ENCODE assay signal across 21 cellular contexts in the genomic region with DNA sequence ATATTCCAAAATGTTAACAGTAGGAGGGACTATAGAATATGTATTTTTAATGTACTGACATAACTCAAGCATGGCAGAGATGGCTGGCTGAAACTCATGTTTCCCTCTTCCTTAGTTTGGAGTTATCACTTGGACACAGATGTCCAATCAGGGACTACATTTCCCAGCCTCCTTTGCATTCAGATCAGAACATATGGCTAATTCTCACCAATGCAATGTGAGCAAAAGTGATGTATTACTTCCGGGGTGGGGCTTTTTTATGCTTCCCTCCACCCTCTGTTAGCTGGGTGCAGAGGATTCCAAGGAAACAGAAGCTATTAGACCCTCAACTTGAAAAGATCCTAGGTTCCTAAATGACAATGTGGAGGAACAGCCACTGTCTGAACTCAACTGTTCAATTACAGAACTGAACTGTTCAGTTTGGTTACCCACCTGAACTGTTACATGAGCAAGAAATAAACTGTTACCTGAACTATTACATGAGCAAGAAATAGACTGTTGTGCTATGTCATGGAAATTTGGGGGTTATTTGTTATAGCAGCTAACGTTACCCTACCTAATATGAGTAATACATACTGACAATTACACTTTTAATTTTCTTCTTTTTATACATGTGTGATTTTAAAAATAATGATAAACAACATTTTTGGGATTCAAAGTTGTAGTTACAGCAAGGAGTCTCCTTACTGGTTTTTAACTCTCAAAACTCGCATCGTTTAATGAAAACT. TPM values are rescaled to one million over a fixed set of nuclear protein-coding genes. Genes with fewer than 3 reads are reported as not detected.
DNase-seq lines count a peak whose midpoint lies in the region; ATAC-seq and TF ChIP-seq lines count a peak whose summit lies in the region.
"Had no signal": no experiment of that assay in that cellular context is flagged by ENCODE, and none has a peak within 500 bp of the region (broad histone marks: within the 10 kb centered on the region; RNA-seq: fewer than 3 reads in every experiment).

No MANE protein-coding gene starts in this region.

- H3K4me2 ChIP-seq in GM23338: no peak overlapping the region
- H3K4me2 ChIP-seq: BLaER1 treated with 17β-estradiol and CSF1 and Interleukin-3, amounts not matched to agents 10 nM and 100 nM; hepatocyte had no signal

- H3K4me1 ChIP-seq in GM23338 (ENCODE audit: insufficient read depth): no peaks in the 10 kb centered on the region
- H3K4me1 ChIP-seq: BLaER1 treated with 17β-estradiol and CSF1 and Interleukin-3, amounts not matched to agents 10 nM and 100 nM; HAP-1; thyroid gland had no signal

- H3K36me3 ChIP-seq in GM23338 (ENCODE audit: insufficient read depth): no peaks in the 10 kb centered on the region
- H3K36me3 ChIP-seq: BLaER1 treated with 17β-estradiol and CSF1 and Interleukin-3, amounts not matched to agents 10 nM and 100 nM; esophagus squamous epithelium; HAP-1; thyroid gland had no signal

- peaks cover 29% of the 10 kb centered on the region for H3K9me2 ChIP-seq in GM23338 (ENCODE audit: insufficient read depth)

- peaks cover 2% of the 10 kb centered on the region for H3K27me3 Mint-ChIP-seq in GM23338 (ENCODE audit: insufficient read depth, low read depth, poor library complexity)
- H3K27me3 Mint-ChIP-seq in effector memory CD8-positive, alpha-beta T cell: peaks cover 14 to 28% of the 10 kb centered on the region in 2 donors

- no peaks in the 10 kb centered on the region for H3K4me1 Mint-ChIP-seq in GM23338
- H3K4me1 Mint-ChIP-seq in effector memory CD8-positive, alpha-beta T cell (ENCODE audit: low read depth in 2 of 2): no peaks in the 10 kb centered on the region
- H3K4me1 Mint-ChIP-seq: IgD-negative memory B cell had no signal

- H3K36me3 Mint-ChIP-seq in GM23338 (ENCODE audit: low read depth): peaks cover under 1% of the 10 kb centered on the region; the same call in 1 of the 3 replicates
- H3K36me3 Mint-ChIP-seq in effector memory CD8-positive, alpha-beta T cell (ENCODE audit: insufficient read depth): peaks cover 8% of the 10 kb centered on the region
- H3K36me3 Mint-ChIP-seq: IgD-negative memory B cell had no signal

- DNase-seq in GM23338 (ENCODE audit: low spot score): peak; percentile 26
- DNase-seq in NAMALWA (ENCODE audit: low spot score): peak; percentile 42
- DNase-seq in iPS-NIHi11 (ENCODE audit: low spot score): peak; percentile 23
- no peak for DNase-seq in cortex of kidney (lab: John Stamatoyannopoulos, UW)
- DNase-seq in effector memory CD8-positive, alpha-beta T cell: no peak
- DNase-seq: activated naive CD4-positive, alpha-beta T cell treated with anti-CD3 and anti-CD28 coated beads for 36 hours; esophagus squamous epithelium; NCI-H1436; stimulated activated CD4-positive, alpha-beta T cell treated with anti-CD3 and anti-CD28 coated beads, Interleukin-4, amount 100 ng/mL, for 4 hours; thyroid gland had no signal

- no peaks in the 10 kb centered on the region for H3K27me3 ChIP-seq in GM23338 (ENCODE audit: insufficient read depth)
- H3K27me3 ChIP-seq: BLaER1 treated with 17β-estradiol and CSF1 and Interleukin-3, amounts not matched to agents 10 nM and 100 nM; dorsolateral prefrontal cortex; hepatocyte; thyroid gland had no signal

- no peak overlapping the region for H3K4me3 ChIP-seq in GM23338
- H3K4me3 ChIP-seq: BLaER1 treated with 17β-estradiol and CSF1 and Interleukin-3, amounts not matched to agents 10 nM and 100 nM; dorsolateral prefrontal cortex; esophagus squamous epithelium; HAP-1; hepatocyte; thyroid gland had no signal

- no peak overlapping the region for H2AFZ ChIP-seq in GM23338
- H2AFZ ChIP-seq: hepatocyte had no signal

- H3K27ac ChIP-seq in GM23338 (ENCODE audit: low read depth): no peak overlapping the region
- H3K27ac ChIP-seq: BLaER1 treated with 17β-estradiol and CSF1 and Interleukin-3, amounts not matched to agents 10 nM and 100 nM; esophagus squamous epithelium; hepatocyte; thyroid gland had no signal

- H3F3A ChIP-seq in GM23338 (replicated peaks; ENCODE audit: low read depth): no peaks in the 10 kb centered on the region

- no peak for TF ChIP-seq CTCF in GM23338 (conservative IDR thresholded peaks at IDR 0.05; ENCODE audit: low read depth in 2 of 2)

- H4K20me1 ChIP-seq in GM23338 (replicated peaks; ENCODE audit: insufficient read depth): no peaks in the 10 kb centered on the region
- H4K20me1 ChIP-seq: BLaER1 treated with 17β-estradiol and CSF1 and Interleukin-3, amounts not matched to agents 10 nM and 100 nM had no signal

- ATAC-seq in GM23338 (no peak), SK-N-SH treated with all-trans-retinoic acid at 6 μM for 48 hours (peak; percentile 47; the same call in 2 of the 3 replicates), HG02852 (IDR thresholded peaks at IDR 0.05; ENCODE audit: unreplicated experiment) (no peak)
- ATAC-seq in effector memory CD8-positive, alpha-beta T cell (replicated peaks): no peak
- ATAC-seq: Panc1 had no signal

- H3K9me3 Mint-ChIP-seq in GM23338: peaks cover 7% of the 10 kb centered on the region; the same call in 2 of the 3 replicates
- no peaks in the 10 kb centered on the region for H3K9me3 Mint-ChIP-seq in effector memory CD8-positive, alpha-beta T cell
- H3K9me3 Mint-ChIP-seq: activated naive CD4-positive, alpha-beta T cell treated with anti-CD3 and anti-CD28 coated beads for 36 hours had no signal

- H3K4me3 Mint-ChIP-seq in GM23338: no peak overlapping the region
- no peak overlapping the region for H3K4me3 Mint-ChIP-seq in effector memory CD8-positive, alpha-beta T cell
- H3K4me3 Mint-ChIP-seq: activated naive CD4-positive, alpha-beta T cell treated with anti-CD3 and anti-CD28 coated beads for 36 hours; IgD-negative memory B cell had no signal

- H3K27ac Mint-ChIP-seq in GM23338: no peak overlapping the region
- no peak overlapping the region for H3K27ac Mint-ChIP-seq in effector memory CD8-positive, alpha-beta T cell
- H3K27ac Mint-ChIP-seq: activated naive CD4-positive, alpha-beta T cell treated with anti-CD3 and anti-CD28 coated beads for 36 hours; IgD-negative memory B cell had no signal

- no peaks in the 10 kb centered on the region for H3K79me2 ChIP-seq in GM23338 (replicated peaks; ENCODE audit: insufficient read depth)
- H3K79me2 ChIP-seq: hepatocyte had no signal

TF ChIP-seq in GM23338, 12 proteins besides CTCF, POLR2A, EP300 and RAD21 (continues in another document):
- TF ChIP-seq POLR2AphosphoS5 (IDR thresholded peaks at IDR 0.05; ENCODE audit: low read depth) (no peak), EZH2phosphoT487 (IDR thresholded peaks at IDR 0.05; ENCODE audit: unreplicated experiment) (no peak), JUNB (IDR thresholded peaks at IDR 0.05; ENCODE audit: unreplicated experiment) (no peak), STAT1 (IDR thresholded peaks at IDR 0.05; ENCODE audit: unreplicated experiment) (no peak), NANOG (IDR thresholded peaks at IDR 0.05; ENCODE audit: borderline replicate concordance) (no peak)
- TF ChIP-seq, protein P1, sequence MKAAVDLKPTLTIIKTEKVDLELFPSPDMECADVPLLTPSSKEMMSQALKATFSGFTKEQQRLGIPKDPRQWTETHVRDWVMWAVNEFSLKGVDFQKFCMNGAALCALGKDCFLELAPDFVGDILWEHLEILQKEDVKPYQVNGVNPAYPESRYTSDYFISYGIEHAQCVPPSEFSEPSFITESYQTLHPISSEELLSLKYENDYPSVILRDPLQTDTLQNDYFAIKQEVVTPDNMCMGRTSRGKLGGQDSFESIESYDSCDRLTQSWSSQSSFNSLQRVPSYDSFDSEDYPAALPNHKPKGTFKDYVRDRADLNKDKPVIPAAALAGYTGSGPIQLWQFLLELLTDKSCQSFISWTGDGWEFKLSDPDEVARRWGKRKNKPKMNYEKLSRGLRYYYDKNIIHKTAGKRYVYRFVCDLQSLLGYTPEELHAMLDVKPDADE (IDR thresholded peaks at IDR 0.05): no peak

TF ChIP-seq in SK-N-SH treated with all-trans-retinoic acid at 6 μM for 48 hours, 23 proteins besides CTCF, POLR2A, EP300 and RAD21:
- TF ChIP-seq, protein P2, sequence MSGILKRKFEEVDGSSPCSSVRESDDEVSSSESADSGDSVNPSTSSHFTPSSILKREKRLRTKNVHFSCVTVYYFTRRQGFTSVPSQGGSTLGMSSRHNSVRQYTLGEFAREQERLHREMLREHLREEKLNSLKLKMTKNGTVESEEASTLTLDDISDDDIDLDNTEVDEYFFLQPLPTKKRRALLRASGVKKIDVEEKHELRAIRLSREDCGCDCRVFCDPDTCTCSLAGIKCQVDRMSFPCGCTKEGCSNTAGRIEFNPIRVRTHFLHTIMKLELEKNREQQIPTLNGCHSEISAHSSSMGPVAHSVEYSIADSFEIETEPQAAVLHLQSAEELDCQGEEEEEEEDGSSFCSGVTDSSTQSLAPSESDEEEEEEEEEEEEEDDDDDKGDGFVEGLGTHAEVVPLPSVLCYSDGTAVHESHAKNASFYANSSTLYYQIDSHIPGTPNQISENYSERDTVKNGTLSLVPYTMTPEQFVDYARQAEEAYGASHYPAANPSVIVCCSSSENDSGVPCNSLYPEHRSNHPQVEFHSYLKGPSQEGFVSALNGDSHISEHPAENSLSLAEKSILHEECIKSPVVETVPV (CRISPR knock-in tag; IDR thresholded peaks at IDR 0.05): no peak
- TF ChIP-seq, protein P3, sequence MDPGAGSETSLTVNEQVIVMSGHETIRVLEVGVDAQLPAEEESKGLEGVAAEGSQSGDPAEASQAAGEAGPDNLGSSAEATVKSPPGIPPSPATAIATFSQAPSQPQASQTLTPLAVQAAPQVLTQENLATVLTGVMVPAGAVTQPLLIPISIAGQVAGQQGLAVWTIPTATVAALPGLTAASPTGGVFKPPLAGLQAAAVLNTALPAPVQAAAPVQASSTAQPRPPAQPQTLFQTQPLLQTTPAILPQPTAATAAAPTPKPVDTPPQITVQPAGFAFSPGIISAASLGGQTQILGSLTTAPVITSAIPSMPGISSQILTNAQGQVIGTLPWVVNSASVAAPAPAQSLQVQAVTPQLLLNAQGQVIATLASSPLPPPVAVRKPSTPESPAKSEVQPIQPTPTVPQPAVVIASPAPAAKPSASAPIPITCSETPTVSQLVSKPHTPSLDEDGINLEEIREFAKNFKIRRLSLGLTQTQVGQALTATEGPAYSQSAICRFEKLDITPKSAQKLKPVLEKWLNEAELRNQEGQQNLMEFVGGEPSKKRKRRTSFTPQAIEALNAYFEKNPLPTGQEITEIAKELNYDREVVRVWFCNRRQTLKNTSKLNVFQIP (CRISPR knock-in tag; IDR thresholded peaks at IDR 0.05; ENCODE audit: borderline replicate concordance, low read depth): no peak
- no peak for TF ChIP-seq ZNF8 (CRISPR knock-in tag; IDR thresholded peaks at IDR 0.05)

RNA-seq across cellular contexts. Expression of a gene that starts 29.6 kb away (rescaled TPM):
- total RNA-seq in GM23338 (2014; rRNA removed; shearing (Covaris generic)): 30.9 and 34.1 TPM in 2 replicates
- 14.5 and 15.9 TPM in 2 replicates for polyA plus RNA-seq in GM23338 (2016; fragmentation: Nextera tagmentation; extraction: Ambion mirVana)
- total RNA-seq: Daoy; osteoblast; T-helper 1 cell treated with Interleukin-12 subunit alpha and Interleukin-12 subunit beta and Interleukin-4 antibody, amounts not matched to agents 30 ng/mL and 1 ng/mL, for 36 hours had no signal
- polyA plus RNA-seq: IgD-negative memory B cell had no signal

Comparison
In these comparisons a context has a peak if more than half of its experiments do, and no peak if none do; other contexts are left out.
1. DNase-seq: peak in GM23338 (single experiment), NAMALWA (single experiment) and iPS-NIHi11 (single experiment); none in cortex of kidney (single experiment) and effector memory CD8-positive, alpha-beta T cell (0 of 3).